12 cellular contexts compared by ENCODE assay signal in the genomic region with DNA sequence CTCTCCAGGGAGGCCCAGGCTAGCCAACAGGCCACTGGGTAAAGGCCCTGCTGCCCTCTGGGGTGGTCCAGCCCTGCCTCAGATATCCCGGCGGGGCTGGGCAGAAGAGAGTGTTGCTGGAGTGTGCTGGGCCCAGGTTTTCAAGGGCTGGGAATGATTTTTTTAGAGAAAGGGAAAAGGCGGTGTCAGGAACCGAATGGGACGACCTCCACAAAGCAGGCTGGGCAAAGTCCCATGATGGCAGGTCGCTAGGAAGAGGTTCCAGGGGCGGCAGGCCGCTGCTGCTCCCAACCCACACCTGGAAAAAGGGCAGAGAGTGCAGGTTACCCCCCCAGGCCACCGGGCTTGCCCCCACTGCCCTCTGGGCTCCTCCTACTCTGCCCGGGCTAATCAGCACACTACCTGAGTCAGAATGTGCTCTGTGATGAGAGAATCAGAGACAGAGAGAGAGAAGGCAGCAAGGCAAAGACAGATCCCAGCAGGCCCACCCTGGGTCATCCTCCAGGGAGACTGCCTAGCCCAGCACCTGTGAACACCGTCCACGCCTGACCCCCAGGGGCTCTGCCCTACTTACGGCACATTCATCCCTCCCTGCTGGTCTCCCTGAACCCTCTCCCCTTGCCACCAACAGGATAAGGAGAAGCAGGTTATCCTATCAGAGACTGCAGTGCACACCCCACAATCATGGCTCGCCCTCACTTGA. TPM values are rescaled to one million over a fixed set of nuclear protein-coding genes. Genes with fewer than 3 reads are reported as not detected.
DNase-seq lines count a peak whose midpoint lies in the region; ATAC-seq and TF ChIP-seq lines count a peak whose summit lies in the region.
"Had no signal": no experiment of that assay in that cellular context is flagged by ENCODE, and none has a peak within 500 bp of the region (broad histone marks: within the 10 kb centered on the region; RNA-seq: fewer than 3 reads in every experiment).

No MANE protein-coding gene starts in this region.

- no peak overlapping the region for H3K23ac ChIP-seq in mesenchymal stem cell (ENCODE audit: low read length in 2 of 2)

- peaks cover 58% of the 10 kb centered on the region for H3K36me3 Mint-ChIP-seq in activated naive CD4-positive, alpha-beta T cell treated with anti-CD3 and anti-CD28 coated beads for 36 hours (ENCODE audit: low read depth)
- peaks cover 67% of the 10 kb centered on the region for H3K36me3 Mint-ChIP-seq in activated naive CD4-positive, alpha-beta T cell treated with anti-CD3 and anti-CD28 coated beads, Interleukin-2, amount 10 ng/mL, durations not matched to agents 7 days and 5 days
- peaks cover 74% of the 10 kb centered on the region for H3K36me3 Mint-ChIP-seq in activated T-helper 2 cell treated with anti-CD3 and anti-CD28 coated beads, Interferon-gamma antibody, Interleukin-2, Interleukin-4, amounts not matched to agents 10 μg/mL and 5 μg/mL and 100 μg/mL, durations not matched to agents 14 hours and 24 hours and 36 hours (ENCODE audit: low read depth)

- H3K36me3 ChIP-seq in mesenchymal stem cell (ENCODE audit: control insufficient read depth in 1 of 2, insufficient read depth in 2 of 2, low read depth in 1 of 2, low read length in 2 of 2): peaks cover 44 to 53% of the 10 kb centered on the region in 2 experiments
- H3K36me3 ChIP-seq in tibial nerve: peaks cover 0 to 59% (median 0%) of the 10 kb centered on the region in 3 donors

- H3K9me3 Mint-ChIP-seq in activated naive CD4-positive, alpha-beta T cell treated with anti-CD3 and anti-CD28 coated beads for 36 hours: no peaks in the 10 kb centered on the region
- no peaks in the 10 kb centered on the region for H3K9me3 Mint-ChIP-seq in activated naive CD4-positive, alpha-beta T cell treated with anti-CD3 and anti-CD28 coated beads, Interleukin-2, amount 10 ng/mL, durations not matched to agents 7 days and 5 days
- no peaks in the 10 kb centered on the region for H3K9me3 Mint-ChIP-seq in activated T-helper 2 cell treated with anti-CD3 and anti-CD28 coated beads, Interferon-gamma antibody, Interleukin-2, Interleukin-4, amounts not matched to agents 10 μg/mL and 5 μg/mL and 100 μg/mL, durations not matched to agents 14 hours and 24 hours and 36 hours

- no peak overlapping the region for H3K4ac ChIP-seq in mesenchymal stem cell (ENCODE audit: low read depth in 1 of 2, low read length in 2 of 2)

- H2BK5ac ChIP-seq in mesenchymal stem cell (ENCODE audit: low read depth, low read length, poor library complexity, severe bottlenecking): no peak overlapping the region

- DNase-seq in activated naive CD4-positive, alpha-beta T cell treated with anti-CD3 and anti-CD28 coated beads for 36 hours: no peak
- no peak for DNase-seq in activated naive CD4-positive, alpha-beta T cell treated with anti-CD3 and anti-CD28 coated beads, Interleukin-2, amount 10 ng/mL, durations not matched to agents 7 days and 5 days
- no peak for DNase-seq in activated T-helper 2 cell treated with anti-CD3 and anti-CD28 coated beads, Interferon-gamma antibody, Interleukin-2, Interleukin-4, amounts not matched to agents 10 μg/mL and 5 μg/mL and 100 μg/mL, durations not matched to agents 14 hours and 24 hours and 36 hours (ENCODE audit: low spot score)
- DNase-seq in mesenchymal stem cell: no peak
- DNase-seq in substantia nigra (lab: John Stamatoyannopoulos, UW): no peak
- no peak for DNase-seq in GM19240 (ENCODE audit: insufficient read length, low spot score)
- DNase-seq in tibial nerve (ENCODE audit: low spot score in 2 of 2): no peak
- DNase-seq: DMS79; dorsolateral prefrontal cortex; OCI-M1; stimulated activated CD4-positive, alpha-beta T cell treated with anti-CD3 and anti-CD28 coated beads, Interleukin-12 subunit alpha, Interleukin-12 subunit beta, amount 100 ng/mL, for 4 hours had no signal

- no peak overlapping the region for H3K4me2 ChIP-seq in mesenchymal stem cell (ENCODE audit: low read length, poor library complexity, severe bottlenecking)

- TF ChIP-seq EP300 in tibial nerve (IDR thresholded peaks at IDR 0.05): no peak

- no peaks in the 10 kb centered on the region for H3K9me3 ChIP-seq in mesenchymal stem cell (ENCODE audit: control insufficient read depth, low read length)
- no peaks in the 10 kb centered on the region for H3K9me3 ChIP-seq in tibial nerve

- H4K8ac ChIP-seq in mesenchymal stem cell (ENCODE audit: low read length): no peak overlapping the region

- WGBS in mesenchymal stem cell: 98% methylated on average over 13 of the region's 14 CpGs
- 73 to 81% methylated on average over 14 of the region's 14 CpGs for WGBS in tibial nerve, 2 donors

- no peak overlapping the region for H3K14ac ChIP-seq in mesenchymal stem cell (ENCODE audit: low read length in 2 of 2)

- H2BK120ac ChIP-seq in mesenchymal stem cell (ENCODE audit: low read depth, low read length): no peak overlapping the region

- no peak overlapping the region for H3K18ac ChIP-seq in mesenchymal stem cell (ENCODE audit: low read depth in 1 of 2, low read length in 2 of 2)

- no peak overlapping the region for H2AK5ac ChIP-seq in mesenchymal stem cell (ENCODE audit: low read length, severe bottlenecking)

- H2AFZ ChIP-seq in mesenchymal stem cell (ENCODE audit: low read depth, low read length): no peak overlapping the region

- peak overlapping the region; percentile 37 for H2BK15ac ChIP-seq in mesenchymal stem cell (ENCODE audit: low read depth, poor library complexity, severe bottlenecking)

- peaks cover 70% of the 10 kb centered on the region for H3K4me1 Mint-ChIP-seq in activated naive CD4-positive, alpha-beta T cell treated with anti-CD3 and anti-CD28 coated beads for 36 hours (ENCODE audit: low read depth)
- peaks cover 68% of the 10 kb centered on the region for H3K4me1 Mint-ChIP-seq in activated naive CD4-positive, alpha-beta T cell treated with anti-CD3 and anti-CD28 coated beads, Interleukin-2, amount 10 ng/mL, durations not matched to agents 7 days and 5 days
- H3K4me1 Mint-ChIP-seq in activated T-helper 2 cell treated with anti-CD3 and anti-CD28 coated beads, Interferon-gamma antibody, Interleukin-2, Interleukin-4, amounts not matched to agents 10 μg/mL and 5 μg/mL and 100 μg/mL, durations not matched to agents 14 hours and 24 hours and 36 hours (ENCODE audit: low read depth): peaks cover 52% of the 10 kb centered on the region

- no peak overlapping the region for H3K27ac ChIP-seq in mesenchymal stem cell (ENCODE audit: low read length, poor library complexity, severe bottlenecking)
- H3K27ac ChIP-seq in substantia nigra (ENCODE audit: low read depth, low read length, poor library complexity, severe bottlenecking): peak overlapping the region; percentile 39
- peak overlapping the region in 2 of 4 donors; percentile 88 for H3K27ac ChIP-seq in tibial nerve

- intact Hi-C loops in activated naive CD4-positive, alpha-beta T cell treated with anti-CD3 and anti-CD28 coated beads for 36 hours (cut with micrococcal nuclease): no loop called here
- intact Hi-C loops in activated T-helper 2 cell treated with anti-CD3 and anti-CD28 coated beads, Interferon-gamma antibody, Interleukin-2, Interleukin-4, amounts not matched to agents 10 μg/mL and 5 μg/mL and 100 μg/mL, durations not matched to agents 14 hours and 24 hours and 36 hours (cut with micrococcal nuclease): no loop called here

- TF ChIP-seq POLR2A in tibial nerve (IDR thresholded peaks at IDR 0.05): no peak

- H2BK12ac ChIP-seq in mesenchymal stem cell (ENCODE audit: low read length in 2 of 2): no peak overlapping the region

- H3K27me3 ChIP-seq in mesenchymal stem cell (ENCODE audit: control insufficient read depth in 1 of 2, insufficient read depth in 1 of 2, low read length in 2 of 2): no peaks in the 10 kb centered on the region
- no peaks in the 10 kb centered on the region for H3K27me3 ChIP-seq in tibial nerve
- H3K27me3 ChIP-seq: dorsolateral prefrontal cortex had no signal

- ATAC-seq in GM21360 (IDR thresholded peaks at IDR 0.05; ENCODE audit: unreplicated experiment): no peak

- TF ChIP-seq CTCF in tibial nerve (IDR thresholded peaks at IDR 0.05): no peak

- H3K4me3 ChIP-seq in mesenchymal stem cell (ENCODE audit: insufficient read depth in 1 of 2, low read depth in 1 of 2, low read length in 2 of 2) (no peak overlapping the region), tibial nerve (no peak overlapping the region)

- CTCF ChIA-PET in activated naive CD4-positive, alpha-beta T cell treated with anti-CD3 and anti-CD28 coated beads for 36 hours (lab: Charles Lee): no interaction called here
- CTCF ChIA-PET in activated naive CD4-positive, alpha-beta T cell treated with anti-CD3 and anti-CD28 coated beads, Interleukin-2, amount 10 ng/mL, durations not matched to agents 7 days and 5 days (lab: Charles Lee): no interaction called here

- peaks cover 44% of the 10 kb centered on the region for H3K79me1 ChIP-seq in mesenchymal stem cell (replicated peaks; ENCODE audit: low read length, poor library complexity, severe bottlenecking)

- peak overlapping the region; percentile 90 for H3K4me3 Mint-ChIP-seq in activated naive CD4-positive, alpha-beta T cell treated with anti-CD3 and anti-CD28 coated beads for 36 hours
- H3K4me3 Mint-ChIP-seq in activated naive CD4-positive, alpha-beta T cell treated with anti-CD3 and anti-CD28 coated beads, Interleukin-2, amount 10 ng/mL, durations not matched to agents 7 days and 5 days: no peak overlapping the region
- peak overlapping the region; percentile 88 for H3K4me3 Mint-ChIP-seq in activated T-helper 2 cell treated with anti-CD3 and anti-CD28 coated beads, Interferon-gamma antibody, Interleukin-2, Interleukin-4, amounts not matched to agents 10 μg/mL and 5 μg/mL and 100 μg/mL, durations not matched to agents 14 hours and 24 hours and 36 hours (ENCODE audit: low read depth)

- no peak overlapping the region for H3K9ac ChIP-seq in mesenchymal stem cell (ENCODE audit: low read length)

- peaks cover 38% of the 10 kb centered on the region for H3K4me1 ChIP-seq in mesenchymal stem cell (ENCODE audit: control insufficient read depth, insufficient read depth, low read depth, low read length)
- H3K4me1 ChIP-seq in tibial nerve: peaks cover 4 to 71% (median 34%) of the 10 kb centered on the region in 4 donors

- peak overlapping the region; percentile 94 for H3K27ac Mint-ChIP-seq in activated naive CD4-positive, alpha-beta T cell treated with anti-CD3 and anti-CD28 coated beads for 36 hours
- H3K27ac Mint-ChIP-seq in activated naive CD4-positive, alpha-beta T cell treated with anti-CD3 and anti-CD28 coated beads, Interleukin-2, amount 10 ng/mL, durations not matched to agents 7 days and 5 days: no peak overlapping the region
- peak overlapping the region; percentile 57 for H3K27ac Mint-ChIP-seq in activated T-helper 2 cell treated with anti-CD3 and anti-CD28 coated beads, Interferon-gamma antibody, Interleukin-2, Interleukin-4, amounts not matched to agents 10 μg/mL and 5 μg/mL and 100 μg/mL, durations not matched to agents 14 hours and 24 hours and 36 hours

- H3K27me3 Mint-ChIP-seq in activated naive CD4-positive, alpha-beta T cell treated with anti-CD3 and anti-CD28 coated beads for 36 hours (ENCODE audit: low read depth): no peaks in the 10 kb centered on the region
- no peaks in the 10 kb centered on the region for H3K27me3 Mint-ChIP-seq in activated naive CD4-positive, alpha-beta T cell treated with anti-CD3 and anti-CD28 coated beads, Interleukin-2, amount 10 ng/mL, durations not matched to agents 7 days and 5 days
- no peaks in the 10 kb centered on the region for H3K27me3 Mint-ChIP-seq in activated T-helper 2 cell treated with anti-CD3 and anti-CD28 coated beads, Interferon-gamma antibody, Interleukin-2, Interleukin-4, amounts not matched to agents 10 μg/mL and 5 μg/mL and 100 μg/mL, durations not matched to agents 14 hours and 24 hours and 36 hours (ENCODE audit: low read depth)

- no peak overlapping the region for H4K91ac ChIP-seq in mesenchymal stem cell (ENCODE audit: low read length)

RNA-seq across cellular contexts. Expression of a gene that starts 4.6 kb away (rescaled TPM):
- 10 to 100 TPM; 18.5 to 19.4 TPM for total RNA-seq in activated naive CD4-positive, alpha-beta T cell treated with anti-CD3 and anti-CD28 coated beads for 36 hours
- total RNA-seq in activated T-helper 2 cell treated with anti-CD3 and anti-CD28 coated beads, Interferon-gamma antibody, Interleukin-2, Interleukin-4, amounts not matched to agents 10 μg/mL and 5 μg/mL and 100 μg/mL, durations not matched to agents 14 hours and 24 hours and 36 hours: 30.6 and 31.0 TPM in 2 replicates
- 10.3 TPM for polyA plus RNA-seq in mesenchymal stem cell (2013, experiment 1 of 2)
- polyA plus RNA-seq in mesenchymal stem cell (2013, experiment 2 of 2): 10.6 TPM
- 10 to 100 TPM; 27.1 to 33.5 (median 31.3) TPM for total RNA-seq in tibial nerve

RNA-seq across cellular contexts. Expression of a gene that starts 49.2 kb away (rescaled TPM):
- total RNA-seq in activated naive CD4-positive, alpha-beta T cell treated with anti-CD3 and anti-CD28 coated beads for 36 hours: 10 to 100 TPM; 27.4 to 28.6 TPM
- total RNA-seq in activated T-helper 2 cell treated with anti-CD3 and anti-CD28 coated beads, Interferon-gamma antibody, Interleukin-2, Interleukin-4, amounts not matched to agents 10 μg/mL and 5 μg/mL and 100 μg/mL, durations not matched to agents 14 hours and 24 hours and 36 hours: 9.3 and 10.4 TPM in 2 replicates
- 28.6 TPM for polyA plus RNA-seq in mesenchymal stem cell (2013, experiment 1 of 2)
- 29.9 TPM for polyA plus RNA-seq in mesenchymal stem cell (2013, experiment 2 of 2)
- 100 to 1,000 TPM in 1 of 4 donors, 10 to 100 TPM in 3; 54.8 to 106 (median 80.5) TPM for total RNA-seq in tibial nerve

RNA-seq across cellular contexts. Expression of a gene that starts 57.9 kb away (rescaled TPM):
- total RNA-seq in activated naive CD4-positive, alpha-beta T cell treated with anti-CD3 and anti-CD28 coated beads for 36 hours: 10 to 100 TPM; 77.1 to 78.7 TPM
- 109 and 132 TPM in 2 replicates for total RNA-seq in activated T-helper 2 cell treated with anti-CD3 and anti-CD28 coated beads, Interferon-gamma antibody, Interleukin-2, Interleukin-4, amounts not matched to agents 10 μg/mL and 5 μg/mL and 100 μg/mL, durations not matched to agents 14 hours and 24 hours and 36 hours
- 44.1 TPM for polyA plus RNA-seq in mesenchymal stem cell (2013, experiment 1 of 2)
- 45.0 TPM for polyA plus RNA-seq in mesenchymal stem cell (2013, experiment 2 of 2)
- total RNA-seq in tibial nerve: 10 to 100 TPM; 35.9 to 86.7 (median 51.9) TPM
